ENCODE assay signal across 32 cellular contexts in the genomic region with DNA sequence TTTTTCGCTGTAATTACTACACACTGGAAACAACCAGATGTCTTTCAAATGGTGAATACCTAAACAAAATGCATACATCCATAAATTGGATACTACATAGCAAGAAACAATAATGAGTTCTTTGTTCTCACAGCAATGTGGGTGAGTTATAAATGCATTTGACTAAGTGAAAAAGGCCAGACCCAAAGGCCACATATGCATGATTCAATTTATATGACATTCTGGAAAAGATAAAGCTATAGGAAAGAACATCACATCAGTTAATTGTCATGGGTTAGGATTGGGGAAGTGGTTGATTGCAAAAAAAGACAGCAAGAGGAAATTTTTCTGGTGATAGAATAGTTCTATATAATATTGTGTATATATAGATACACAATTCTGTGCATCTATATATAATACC.
"Had no signal": no experiment of that assay in that cellular context is flagged by ENCODE, and none has a peak within 500 bp of the region (broad histone marks: within the 10 kb centered on the region; RNA-seq: fewer than 3 reads in every experiment).

No MANE protein-coding gene starts in this region.

- H3K4me3 Mint-ChIP-seq: activated B cell treated with CpG ODN at 0.5 μM for 24 hours; activated CD4-positive, alpha-beta memory T cell treated with anti-CD3 and anti-CD28 coated beads for 36 hours; activated CD4-positive, alpha-beta T cell treated with anti-CD3 and anti-CD28 coated beads, Interleukin-2, amount 10 ng/mL, durations not matched to agents 24 days and 14 days; activated CD8-positive, alpha-beta T cell treated with anti-CD3 and anti-CD28 coated beads for 36 hours; activated naive CD4-positive, alpha-beta T cell treated with anti-CD3 and anti-CD28 coated beads for 36 hours; activated naive CD8-positive, alpha-beta T cell treated with anti-CD3 and anti-CD28 coated beads, Interleukin-2, amount 10 ng/mL, durations not matched to agents 7 days and 5 days; activated naive CD8-positive, alpha-beta T cell treated with anti-CD3 and anti-CD28 coated beads, Interleukin-2, amount 50 U/mL, for 24 hours; activated T-cell treated with anti-CD3 and anti-CD28 coated beads, Interleukin-2, amount 50 U/mL, for 4 hours; activated T-cell treated with anti-CD3 and anti-CD28 coated beads, Interleukin-2, amount 50 U/mL, for 72 hours; activated T-helper 1 cell treated with anti-CD3 and anti-CD28 coated beads, Interleukin-12 subunit alpha, Interleukin-12 subunit beta, Interleukin-2, Interleukin-4 antibody, amounts not matched to agents 30 ng/mL and 10 ng/mL and 1 ng/mL, durations not matched to agents 14 hours and 24 hours and 36 hours; activated T-helper 17 cell treated with anti-CD3 and anti-CD28 coated beads, Interleukin-2, amount 50 U/mL, for 72 hours; brain; central memory CD8-positive, alpha-beta T cell; T-helper 2 cell treated with Interferon-gamma antibody and Interleukin-4, amounts not matched to agents 5 μg/mL and 100 μg/mL, for 36 hours had no signal

- H3K27ac Mint-ChIP-seq: activated B cell treated with CpG ODN at 0.5 μM for 24 hours; activated CD4-positive, alpha-beta memory T cell treated with anti-CD3 and anti-CD28 coated beads for 36 hours; activated CD4-positive, alpha-beta T cell treated with anti-CD3 and anti-CD28 coated beads, Interleukin-2, amount 10 ng/mL, durations not matched to agents 24 days and 14 days; activated CD8-positive, alpha-beta T cell treated with anti-CD3 and anti-CD28 coated beads for 36 hours; activated naive CD4-positive, alpha-beta T cell treated with anti-CD3 and anti-CD28 coated beads for 36 hours; activated naive CD4-positive, alpha-beta T cell treated with anti-CD3 and anti-CD28 coated beads, Interleukin-2, amount 50 U/mL, for 72 hours; activated naive CD8-positive, alpha-beta T cell treated with anti-CD3 and anti-CD28 coated beads, Interleukin-2, amount 10 ng/mL, durations not matched to agents 7 days and 5 days; activated naive CD8-positive, alpha-beta T cell treated with anti-CD3 and anti-CD28 coated beads, Interleukin-2, amount 50 U/mL, for 24 hours; activated T-cell treated with anti-CD3 and anti-CD28 coated beads, Interleukin-2, amount 50 U/mL, for 72 hours; activated T-helper 1 cell treated with anti-CD3 and anti-CD28 coated beads, Interleukin-12 subunit alpha, Interleukin-12 subunit beta, Interleukin-2, Interleukin-4 antibody, amounts not matched to agents 30 ng/mL and 10 ng/mL and 1 ng/mL, durations not matched to agents 14 hours and 24 hours and 36 hours; activated T-helper 17 cell treated with anti-CD3 and anti-CD28 coated beads, Interleukin-2, amount 50 U/mL, for 72 hours; brain; T-helper 2 cell treated with Interferon-gamma antibody and Interleukin-4, amounts not matched to agents 5 μg/mL and 100 μg/mL, for 36 hours had no signal

- H3K36me3 Mint-ChIP-seq: activated CD4-positive, alpha-beta memory T cell treated with anti-CD3 and anti-CD28 coated beads for 36 hours; activated naive CD4-positive, alpha-beta T cell treated with anti-CD3 and anti-CD28 coated beads, Interleukin-2, amount 50 U/mL, for 72 hours; activated naive CD8-positive, alpha-beta T cell treated with anti-CD3 and anti-CD28 coated beads, Interleukin-2, amount 10 ng/mL, durations not matched to agents 7 days and 5 days; brain had no signal

- H3K27me3 Mint-ChIP-seq: activated B cell treated with CpG ODN at 0.5 μM for 24 hours; activated CD4-positive, alpha-beta memory T cell treated with anti-CD3 and anti-CD28 coated beads for 36 hours; activated CD4-positive, alpha-beta T cell treated with anti-CD3 and anti-CD28 coated beads, Interleukin-2, amount 10 ng/mL, durations not matched to agents 24 days and 14 days; activated CD8-positive, alpha-beta T cell treated with anti-CD3 and anti-CD28 coated beads for 36 hours; activated naive CD8-positive, alpha-beta T cell treated with anti-CD3 and anti-CD28 coated beads, Interleukin-2, amount 10 ng/mL, durations not matched to agents 7 days and 5 days; activated naive CD8-positive, alpha-beta T cell treated with anti-CD3 and anti-CD28 coated beads, Interleukin-2, amount 50 U/mL, for 24 hours; activated T-helper 17 cell treated with anti-CD3 and anti-CD28 coated beads, Interleukin-2, amount 50 U/mL, for 72 hours; central memory CD8-positive, alpha-beta T cell had no signal

- DNase-seq: activated B cell treated with CpG ODN at 0.5 μM for 24 hours; activated CD4-positive, alpha-beta memory T cell treated with anti-CD3 and anti-CD28 coated beads for 36 hours; activated CD4-positive, alpha-beta T cell treated with anti-CD3 and anti-CD28 coated beads for 4 hours; activated CD4-positive, alpha-beta T cell treated with anti-CD3 and anti-CD28 coated beads, Interleukin-2, amount 10 ng/mL, durations not matched to agents 24 days and 14 days; activated CD4-positive, alpha-beta T cell treated with anti-CD3 and anti-CD28 coated beads, Interleukin-2, amount 50 U/mL, for 1 hour; activated CD4-positive, alpha-beta T cell treated with anti-CD3 and anti-CD28 coated beads, Interleukin-2, amount 50 U/mL, for 4 hours; activated CD4-positive, CD25-positive, alpha-beta regulatory T cell treated with anti-CD3 and anti-CD28 coated beads, Interleukin-2, amount 50 U/mL, for 72 hours; activated CD8-positive, alpha-beta memory T cell treated with anti-CD3 and anti-CD28 coated beads, Interleukin-2, amount 50 U/mL, for 4 hours; activated CD8-positive, alpha-beta T cell treated with anti-CD3 and anti-CD28 coated beads for 36 hours; activated effector memory CD4-positive, alpha-beta T cell treated with anti-CD3 and anti-CD28 coated beads, Interleukin-2, amount 50 U/mL, for 16 hours; activated gamma-delta T cell treated with Interleukin-2 at 50 U/mL for 16 hours; activated naive CD4-positive, alpha-beta T cell; activated naive CD4-positive, alpha-beta T cell treated with anti-CD3 and anti-CD28 coated beads for 36 hours; activated naive CD4-positive, alpha-beta T cell treated with anti-CD3 and anti-CD28 coated beads, Interleukin-2, amount 50 U/mL, for 16 hours; activated naive CD8-positive, alpha-beta T cell treated with anti-CD3 and anti-CD28 coated beads, Interleukin-2, amount 10 ng/mL, durations not matched to agents 7 days and 5 days; activated naive CD8-positive, alpha-beta T cell treated with anti-CD3 and anti-CD28 coated beads, Interleukin-2, amount 50 U/mL, for 24 hours; activated T-cell treated with anti-CD3 and anti-CD28 coated beads for 4 hours; activated T-cell treated with anti-CD3 and anti-CD28 coated beads, Interleukin-2, amount 50 U/mL, for 1 hour; activated T-cell treated with anti-CD3 and anti-CD28 coated beads, Interleukin-2, amount 50 U/mL, for 4 hours; activated T-cell treated with anti-CD3 and anti-CD28 coated beads, Interleukin-2, amount 50 U/mL, for 72 hours; amygdala; anterior cingulate cortex; caudate nucleus; cerebellar nuclear complex; colonic mucosa; T-helper 9 cell had no signal

- H3K9me3 Mint-ChIP-seq: activated B cell treated with CpG ODN at 0.5 μM for 24 hours; activated CD4-positive, alpha-beta memory T cell treated with anti-CD3 and anti-CD28 coated beads for 36 hours; activated CD4-positive, alpha-beta T cell treated with anti-CD3 and anti-CD28 coated beads, Interleukin-2, amount 10 ng/mL, durations not matched to agents 24 days and 14 days; activated CD8-positive, alpha-beta T cell treated with anti-CD3 and anti-CD28 coated beads for 36 hours; activated naive CD8-positive, alpha-beta T cell treated with anti-CD3 and anti-CD28 coated beads, Interleukin-2, amount 10 ng/mL, durations not matched to agents 7 days and 5 days; activated T-helper 1 cell treated with anti-CD3 and anti-CD28 coated beads, Interleukin-12 subunit alpha, Interleukin-12 subunit beta, Interleukin-2, Interleukin-4 antibody, amounts not matched to agents 30 ng/mL and 10 ng/mL and 1 ng/mL, durations not matched to agents 14 hours and 24 hours and 36 hours had no signal

- ATAC-seq: activated CD8-positive, alpha-beta T cell treated with anti-CD3 and anti-CD28 coated beads for 36 hours; activated naive CD4-positive, alpha-beta T cell treated with anti-CD3 and anti-CD28 coated beads, Interleukin-2, amount 50 U/mL, for 72 hours; activated naive CD8-positive, alpha-beta T cell treated with anti-CD3 and anti-CD28 coated beads, Interleukin-2, amount 50 U/mL, for 24 hours; activated T-cell treated with anti-CD3 and anti-CD28 coated beads, Interleukin-2, amount 50 U/mL, for 4 hours; activated T-cell treated with anti-CD3 and anti-CD28 coated beads, Interleukin-2, amount 50 U/mL, for 72 hours; activated T-helper 17 cell treated with anti-CD3 and anti-CD28 coated beads, Interleukin-2, amount 50 U/mL, for 72 hours had no signal

- H3K4me1 Mint-ChIP-seq: activated B cell treated with CpG ODN at 0.5 μM for 24 hours; activated CD4-positive, alpha-beta T cell treated with anti-CD3 and anti-CD28 coated beads, Interleukin-2, amount 10 ng/mL, durations not matched to agents 24 days and 14 days; activated naive CD8-positive, alpha-beta T cell treated with anti-CD3 and anti-CD28 coated beads, Interleukin-2, amount 10 ng/mL, durations not matched to agents 7 days and 5 days; activated naive CD8-positive, alpha-beta T cell treated with anti-CD3 and anti-CD28 coated beads, Interleukin-2, amount 50 U/mL, for 24 hours; activated T-helper 17 cell treated with anti-CD3 and anti-CD28 coated beads, Interleukin-2, amount 50 U/mL, for 72 hours; brain; central memory CD8-positive, alpha-beta T cell had no signal
